30 cellular contexts compared by ENCODE assay signal in genomic region chr3:10682692-10683091, GRCh38.
"Had no signal": no experiment of that assay in that cellular context is flagged by ENCODE, and none has a peak within 500 bp of the region (broad histone marks: within the 10 kb centered on the region; RNA-seq: fewer than 3 reads in every experiment).

No MANE protein-coding gene starts in this region.

- H3K79me2 ChIP-seq: hepatocyte had no signal

- H3K9me3 ChIP-seq: heart right ventricle, left lung, pancreas, prostate gland, sigmoid colon, spleen, thoracic aorta, tibial artery, upper lobe of right lung had no signal

- H3K4me2 ChIP-seq: hepatocyte had no signal

- H3K4me1 Mint-ChIP-seq: mesothelial cell of epicardium; naive thymus-derived CD4-positive, alpha-beta T cell; nephron progenitor cell; stimulated activated effector memory CD8-positive, alpha-beta T cell treated with anti-CD3 and anti-CD28 coated beads, Interleukin-12 subunit alpha, Interleukin-12 subunit beta, amount 100 ng/mL, for 72 hours had no signal

- H3K4me1 ChIP-seq: heart right ventricle, left lung, pancreas, prostate gland, sigmoid colon, spleen, suprapubic skin, tibial artery, upper lobe of right lung had no signal

- H2AFZ ChIP-seq: hepatocyte had no signal

- FAIRE-seq: keratinocyte, pancreas, small intestine, urothelium cell line had no signal

- H3K4me3 ChIP-seq: heart right ventricle, hepatocyte, left lung, lung, pancreas, prostate gland, sigmoid colon, spleen, suprapubic skin, thoracic aorta, tibial artery, upper lobe of right lung had no signal

- ATAC-seq: heart right ventricle; left cardiac atrium; left lung; naive thymus-derived CD4-positive, alpha-beta T cell; pancreas; right cardiac atrium; stimulated activated effector memory CD8-positive, alpha-beta T cell treated with anti-CD3 and anti-CD28 coated beads, Interleukin-12 subunit alpha, Interleukin-12 subunit beta, amount 100 ng/mL, for 72 hours; upper lobe of right lung had no signal

- H3K27ac ChIP-seq: heart right ventricle, hepatocyte, left lung, pancreas, prostate gland, sigmoid colon, spleen, suprapubic skin, thoracic aorta, tibial artery, upper lobe of right lung had no signal

- DNase-seq: heart right ventricle; kidney glomerular epithelial cell; left cardiac atrium; left lung; mesendoderm; naive thymus-derived CD4-positive, alpha-beta T cell; nephron progenitor cell; nucleus accumbens; pancreas; posterior cingulate gyrus; retina; right cardiac atrium; sigmoid colon; small intestine; spleen; stimulated activated CD4-positive, alpha-beta T cell treated with anti-CD3 and anti-CD28 coated beads, Interleukin-4, amount 100 ng/mL, for 24 hours; stimulated activated naive CD4-positive, alpha-beta T cell; tibial artery; trophoblast cell; upper lobe of right lung had no signal

- H3K36me3 ChIP-seq: heart right ventricle, left lung, pancreas, prostate gland, sigmoid colon, spleen, suprapubic skin, thoracic aorta, tibial artery, upper lobe of right lung had no signal

- H3K4me3 Mint-ChIP-seq: mesothelial cell of epicardium; naive thymus-derived CD4-positive, alpha-beta T cell; nephron progenitor cell; stimulated activated effector memory CD8-positive, alpha-beta T cell treated with anti-CD3 and anti-CD28 coated beads, Interleukin-12 subunit alpha, Interleukin-12 subunit beta, amount 100 ng/mL, for 72 hours; stimulated activated naive CD8-positive, alpha-beta T cell treated with anti-CD3 and anti-CD28 coated beads, Interleukin-15, Interleukin-2, amounts not matched to agents 100 ng/mL and 50 ng/mL, for 24 hours had no signal

- H3K27me3 ChIP-seq: hepatocyte, pancreas, upper lobe of right lung had no signal

- H3K27ac Mint-ChIP-seq: mesothelial cell of epicardium; naive thymus-derived CD4-positive, alpha-beta T cell; nephron progenitor cell; stimulated activated effector memory CD8-positive, alpha-beta T cell treated with anti-CD3 and anti-CD28 coated beads, Interleukin-12 subunit alpha, Interleukin-12 subunit beta, amount 100 ng/mL, for 72 hours; stimulated activated naive CD8-positive, alpha-beta T cell treated with anti-CD3 and anti-CD28 coated beads, Interleukin-15, Interleukin-2, amounts not matched to agents 100 ng/mL and 50 ng/mL, for 24 hours had no signal

- H3K9me3 Mint-ChIP-seq: mesothelial cell of epicardium; nephron progenitor cell; stimulated activated effector memory CD8-positive, alpha-beta T cell treated with anti-CD3 and anti-CD28 coated beads, Interleukin-12 subunit alpha, Interleukin-12 subunit beta, amount 100 ng/mL, for 72 hours; stimulated activated naive CD8-positive, alpha-beta T cell treated with anti-CD3 and anti-CD28 coated beads, Interleukin-15, Interleukin-2, amounts not matched to agents 100 ng/mL and 50 ng/mL, for 24 hours had no signal

- H3K36me3 Mint-ChIP-seq: mesothelial cell of epicardium; naive thymus-derived CD4-positive, alpha-beta T cell; stimulated activated effector memory CD8-positive, alpha-beta T cell treated with anti-CD3 and anti-CD28 coated beads, Interleukin-12 subunit alpha, Interleukin-12 subunit beta, amount 100 ng/mL, for 72 hours had no signal
